In genomic region chr5:29516224-29516623, GRCh38 we compare ENCODE assay signal across 30 cellular contexts.
"Had no signal": no experiment of that assay in that cellular context is flagged by ENCODE, and none has a peak within 500 bp of the region (broad histone marks: within the 10 kb centered on the region; RNA-seq: fewer than 3 reads in every experiment).

No MANE protein-coding gene starts in this region.

- H3K4me1 ChIP-seq: esophagus muscularis mucosa, foreskin keratinocyte, gastrocnemius medialis had no signal

- DNase-seq: activated CD4-positive, alpha-beta memory T cell treated with anti-CD3 and anti-CD28 coated beads, Interleukin-2, amount 10 ng/mL, durations not matched to agents 7 days and 5 days; activated CD4-positive, alpha-beta T cell treated with anti-CD3 and anti-CD28 coated beads for 36 hours; activated CD4-positive, alpha-beta T cell treated with anti-CD3 and anti-CD28 coated beads, Interleukin-2, amount 10 ng/mL, durations not matched to agents 7 days and 5 days; activated CD4-positive, alpha-beta T cell treated with anti-CD3 and anti-CD28 coated beads, Interleukin-2, amount 50 U/mL, for 4 hours; activated CD4-positive, CD25-positive, alpha-beta regulatory T cell; activated CD4-positive, CD25-positive, alpha-beta regulatory T cell treated with anti-CD3 and anti-CD28 coated beads, Interleukin-2, amount 50 U/mL, for 72 hours; activated CD8-positive, alpha-beta memory T cell treated with anti-CD3 and anti-CD28 coated beads, Interleukin-2, amount 50 U/mL, for 48 hours; activated gamma-delta T cell; activated naive CD4-positive, alpha-beta T cell; activated naive CD4-positive, alpha-beta T cell treated with anti-CD3 and anti-CD28 coated beads, Interleukin-2, amount 10 ng/mL, durations not matched to agents 7 days and 5 days; activated naive CD8-positive, alpha-beta T cell treated with anti-CD3 and anti-CD28 coated beads, Interleukin-2, amount 10 ng/mL, durations not matched to agents 7 days and 5 days; activated T-cell treated with anti-CD3 and anti-CD28 coated beads for 4 hours; activated T-cell treated with anti-CD3 and anti-CD28 coated beads, Interleukin-2, amount 50 U/mL, for 24 hours; activated T-cell treated with anti-CD3 and anti-CD28 coated beads, Interleukin-2, amount 50 U/mL, for 72 hours; anterior cingulate cortex; brain microvascular endothelial cell; dermis blood vessel endothelial cell; effector CD4-positive, alpha-beta T cell; effector memory CD8-positive, alpha-beta T cell; erythroblast; foreskin keratinocyte; gastrocnemius medialis; head of caudate nucleus; T-helper 1 cell; T-helper 17 cell; T1000 had no signal

- FAIRE-seq: astrocyte, bronchial epithelial cell had no signal

- H3K4me3 ChIP-seq: coronary artery, esophagus muscularis mucosa, gastrocnemius medialis had no signal

- H3K27ac ChIP-seq: brain microvascular endothelial cell, coronary artery, esophagus muscularis mucosa, foreskin keratinocyte, gastrocnemius medialis had no signal

- H3K27me3 ChIP-seq: brain microvascular endothelial cell, esophagus muscularis mucosa, foreskin keratinocyte, gastrocnemius medialis had no signal

- H3K9me3 ChIP-seq: esophagus muscularis mucosa, gastrocnemius medialis had no signal

- H3K36me3 ChIP-seq: brain microvascular endothelial cell, esophagus muscularis mucosa, gastrocnemius medialis had no signal
